In genomic region chr12:67439611-67440010, GRCh38 we compare ENCODE assay signal across 24 cellular contexts.
"Had no signal": no experiment of that assay in that cellular context is flagged by ENCODE, and none has a peak within 500 bp of the region (broad histone marks: within the 10 kb centered on the region; RNA-seq: fewer than 3 reads in every experiment).

No MANE protein-coding gene starts in this region.

- H3K27ac ChIP-seq: colonic mucosa, coronary artery, dorsolateral prefrontal cortex, epithelial cell of prostate, esophagus muscularis mucosa, esophagus squamous epithelium, foreskin keratinocyte, gastrocnemius medialis, gastroesophageal sphincter, heart left ventricle, heart right ventricle had no signal

- H3K4me1 ChIP-seq: foreskin keratinocyte had no signal

- H3K36me3 ChIP-seq: colonic mucosa, esophagus muscularis mucosa, esophagus squamous epithelium, gastrocnemius medialis, gastroesophageal sphincter, heart left ventricle, heart right ventricle had no signal

- H3K27me3 ChIP-seq: colonic mucosa, dorsolateral prefrontal cortex, esophagus muscularis mucosa, esophagus squamous epithelium, foreskin keratinocyte, gastrocnemius medialis, gastroesophageal sphincter, heart left ventricle, heart right ventricle had no signal

- ATAC-seq: effector memory CD8-positive, alpha-beta T cell; esophagus mucosa; foreskin keratinocyte; gastrocnemius medialis; gastroesophageal sphincter; heart left ventricle; heart right ventricle had no signal

- H3K9me3 ChIP-seq: colonic mucosa, esophagus muscularis mucosa, esophagus squamous epithelium, gastrocnemius medialis, gastroesophageal sphincter, heart left ventricle, heart right ventricle had no signal

- DNase-seq: colonic mucosa; cortex of kidney; dermis blood vessel endothelial cell; dorsolateral prefrontal cortex; effector CD4-positive, alpha-beta T cell; effector CD8-positive, alpha-beta T cell; effector memory CD4-positive, alpha-beta T cell; effector memory CD8-positive, alpha-beta T cell; endodermal cell; erythroblast; esophagus squamous epithelium; foreskin fibroblast; foreskin keratinocyte; foreskin melanocyte; gastrocnemius medialis; glutamatergic neuron; head of caudate nucleus; heart left ventricle; heart right ventricle had no signal

- H3K4me3 ChIP-seq: colonic mucosa, coronary artery, dorsolateral prefrontal cortex, esophagus muscularis mucosa, esophagus squamous epithelium, gastrocnemius medialis, gastroesophageal sphincter, heart left ventricle, heart right ventricle had no signal
